In the genomic region with DNA sequence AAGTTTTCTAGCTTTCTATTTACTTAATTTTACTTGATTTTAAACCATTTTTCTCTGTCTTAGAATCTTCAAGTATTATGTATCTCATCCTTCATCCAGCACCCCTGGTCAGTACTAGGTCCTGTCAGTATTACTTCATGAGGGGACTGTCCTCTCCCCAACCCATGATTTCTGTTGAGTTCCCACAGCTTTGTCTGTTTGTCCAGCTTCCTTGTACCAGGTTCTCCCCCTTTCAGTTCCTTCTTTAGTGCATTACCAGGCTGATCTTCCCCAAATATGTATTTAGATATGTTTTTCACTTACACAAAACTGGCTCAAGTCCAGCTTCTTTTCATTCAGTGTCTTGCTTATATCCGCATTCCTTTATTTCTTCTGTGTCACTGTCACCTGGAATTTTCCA, we compare ENCODE assay signal across 18 cellular contexts.
"Had no signal": no experiment of that assay in that cellular context is flagged by ENCODE, and none has a peak within 500 bp of the region (broad histone marks: within the 10 kb centered on the region; RNA-seq: fewer than 3 reads in every experiment).

No MANE protein-coding gene starts in this region.

- H3K4me1 ChIP-seq: lower lobe of right lung, right atrium auricular region, suprapubic skin had no signal

- H3K4me3 Mint-ChIP-seq: endodermal cell; naive thymus-derived CD8-positive, alpha-beta T cell; stimulated activated naive B cell treated with anti-CD40 and anti-IgM and Interleukin-4, amounts not matched to agents 10 μg/mL and 1 μg/mL and 100 μg/mL, for 72 hours; T-cell; type B pancreatic cell had no signal

- H3K4me3 ChIP-seq: lower lobe of right lung, right atrium auricular region, SK-N-MC, suprapubic skin had no signal

- H3K27ac ChIP-seq: lower lobe of right lung, right atrium auricular region, SK-N-MC, suprapubic skin, WERI-Rb-1 had no signal

- FAIRE-seq: small intestine had no signal

- ATAC-seq: naive thymus-derived CD8-positive, alpha-beta T cell; stimulated activated naive B cell treated with anti-CD40 and anti-IgM and Interleukin-4, amounts not matched to agents 10 μg/mL and 1 μg/mL and 100 μg/mL, for 72 hours; T-cell had no signal

- H3K27me3 Mint-ChIP-seq: naive thymus-derived CD8-positive, alpha-beta T cell; stimulated activated naive B cell treated with anti-CD40 and anti-IgM and Interleukin-4, amounts not matched to agents 10 μg/mL and 1 μg/mL and 100 μg/mL, for 72 hours; T-cell; type B pancreatic cell had no signal

- H3K9me3 Mint-ChIP-seq: endodermal cell; naive thymus-derived CD8-positive, alpha-beta T cell; stimulated activated naive B cell treated with anti-CD40 and anti-IgM and Interleukin-4, amounts not matched to agents 10 μg/mL and 1 μg/mL and 100 μg/mL, for 72 hours; T-cell; type B pancreatic cell had no signal

- H3K4me1 Mint-ChIP-seq: naive thymus-derived CD8-positive, alpha-beta T cell; T-cell had no signal

- H3K27me3 ChIP-seq: right atrium auricular region, suprapubic skin had no signal

- DNase-seq: activated CD4-positive, alpha-beta T cell treated with anti-CD3 and anti-CD28 coated beads for 48 hours; activated gamma-delta T cell treated with Interleukin-2 at 50 U/mL for 16 hours; central memory CD4-positive, alpha-beta T cell; dermis blood vessel endothelial cell; endodermal cell; erythroblast; hypothalamus; lower lobe of right lung; naive thymus-derived CD8-positive, alpha-beta T cell; posterior cingulate gyrus; small intestine; stimulated activated naive B cell treated with anti-CD40 and anti-IgM and Interleukin-4, amounts not matched to agents 10 μg/mL and 1 μg/mL and 100 μg/mL, for 72 hours; T-cell; WERI-Rb-1 had no signal

- H3K9me3 ChIP-seq: lower lobe of right lung, right atrium auricular region, suprapubic skin had no signal

- H3K27ac Mint-ChIP-seq: endodermal cell, type B pancreatic cell had no signal
